In genomic region chr4:23878912-23879732, GRCh38 we compare ENCODE assay signal across 14 cellular contexts. TPM values are rescaled to one million over a fixed set of nuclear protein-coding genes. Genes with fewer than 3 reads are reported as not detected.
DNase-seq lines count a peak whose midpoint lies in the region; ATAC-seq and TF ChIP-seq lines count a peak whose summit lies in the region.
"Had no signal": no experiment of that assay in that cellular context is flagged by ENCODE, and none has a peak within 500 bp of the region (broad histone marks: within the 10 kb centered on the region; RNA-seq: fewer than 3 reads in every experiment).

No MANE protein-coding gene starts in this region.

- H3K36me3 ChIP-seq in right atrium auricular region = peaks cover 9% of the 10 kb centered on the region
- H3K36me3 ChIP-seq: BLaER1 treated with 17β-estradiol and CSF1 and Interleukin-3, amounts not matched to agents 10 nM and 100 nM had no signal

- peak overlapping the region; percentile 86 to 94 for H3K27ac ChIP-seq in right atrium auricular region
- H3K27ac ChIP-seq: BLaER1 treated with 17β-estradiol and CSF1 and Interleukin-3, amounts not matched to agents 10 nM and 100 nM had no signal

- H3K27me3 ChIP-seq in right atrium auricular region = no peaks in the 10 kb centered on the region
- H3K27me3 ChIP-seq: BLaER1 treated with 17β-estradiol and CSF1 and Interleukin-3, amounts not matched to agents 10 nM and 100 nM had no signal

- no peak for ATAC-seq in HG02973 (IDR thresholded peaks at IDR 0.05; ENCODE audit: unreplicated experiment)

- H3K4me1 Mint-ChIP-seq in progenitor cell of endocrine pancreas (ENCODE audit: low read depth) = peaks cover 29% of the 10 kb centered on the region
- H3K4me1 Mint-ChIP-seq: immature natural killer cell had no signal

- no peaks in the 10 kb centered on the region for H3K9me3 Mint-ChIP-seq in progenitor cell of endocrine pancreas (ENCODE audit: low read depth)

- H3K4me3 ChIP-seq in right atrium auricular region = no peak overlapping the region
- H3K4me3 ChIP-seq: BLaER1 treated with 17β-estradiol and CSF1 and Interleukin-3, amounts not matched to agents 10 nM and 100 nM had no signal

- DNase-seq in EH (ENCODE audit: low read depth) (peak; percentile 13), RPMI7951 (ENCODE audit: low read depth) (peak; percentile 49), right atrium auricular region (ENCODE audit: low spot score) (no peak), progenitor cell of endocrine pancreas (ENCODE audit: low spot score, unreplicated experiment) (no peak), RPMI8226 (no peak), HUDEP-2 (lab: John Stamatoyannopoulos, UW; ENCODE audit: unreplicated experiment in 76 of 76) (no peak)
- no peak for DNase-seq in activated CD4-positive, alpha-beta T cell treated with anti-CD3 and anti-CD28 coated beads for 48 hours
- DNase-seq: activated T-cell treated with anti-CD3 and anti-CD28 coated beads, Interleukin-2, amount 50 U/mL, for 48 hours; immature natural killer cell; posterior cingulate gyrus; stimulated activated CD4-positive, alpha-beta T cell treated with anti-CD3 and anti-CD28 coated beads, Interleukin-1b, Interleukin-23, amount 100 ng/mL, for 48 hours; T-helper 9 cell had no signal

- no peak overlapping the region for H3K4me3 Mint-ChIP-seq in progenitor cell of endocrine pancreas (ENCODE audit: low read depth)
- H3K4me3 Mint-ChIP-seq: immature natural killer cell had no signal

- peaks cover 0 to 53% of the 10 kb centered on the region in 2 donors for H3K4me1 ChIP-seq in right atrium auricular region
- H3K4me1 ChIP-seq: BLaER1 treated with 17β-estradiol and CSF1 and Interleukin-3, amounts not matched to agents 10 nM and 100 nM had no signal

- H3K9me3 ChIP-seq in right atrium auricular region = no peaks in the 10 kb centered on the region
- H3K9me3 ChIP-seq: BLaER1 treated with 17β-estradiol and CSF1 and Interleukin-3, amounts not matched to agents 10 nM and 100 nM had no signal

- H3K27ac Mint-ChIP-seq in progenitor cell of endocrine pancreas = peak overlapping the region; percentile 12
- H3K27ac Mint-ChIP-seq: immature natural killer cell had no signal

- H3K36me3 Mint-ChIP-seq in progenitor cell of endocrine pancreas (ENCODE audit: insufficient read depth) = no peaks in the 10 kb centered on the region
- H3K36me3 Mint-ChIP-seq: immature natural killer cell had no signal

- H3K27me3 Mint-ChIP-seq in progenitor cell of endocrine pancreas = no peaks in the 10 kb centered on the region

- no peak for TF ChIP-seq CTCF in right atrium auricular region (IDR thresholded peaks at IDR 0.05)
- no peak for TF ChIP-seq CTCF in progenitor cell of endocrine pancreas (IDR thresholded peaks at IDR 0.05; ENCODE audit: unreplicated experiment)

RNA-seq across cellular contexts. Expression of gene PPARGC1A, which starts 10.7 kb away (rescaled TPM):
- 0.20 and 0.24 TPM in 2 replicates for total RNA-seq in RPMI7951 (2014; rRNA removed; shearing (Covaris generic))
- 10 to 100 TPM; 41.6 to 72.3 TPM for total RNA-seq in right atrium auricular region
- total RNA-seq in progenitor cell of endocrine pancreas = 0.93 and 3.7 TPM in 2 replicates

Comparison
In these comparisons a context has a peak if more than half of its experiments do, and no peak if none do; other contexts are left out.
1. DNase-seq: peak in EH (single experiment) and RPMI7951 (single experiment); none in right atrium auricular region (single experiment), progenitor cell of endocrine pancreas (single experiment), RPMI8226 (single experiment), activated CD4-positive, alpha-beta T cell treated with anti-CD3 and anti-CD28 coated beads for 48 hours (single experiment) and HUDEP-2 (0 of 76).